In genomic region chr11:22875869-22876473, GRCh38 we compare ENCODE assay signal across 8 cellular contexts. TPM values are rescaled to one million over a fixed set of nuclear protein-coding genes. Genes with fewer than 3 reads are reported as not detected.
DNase-seq lines count a peak whose midpoint lies in the region; ATAC-seq, FAIRE-seq and TF ChIP-seq lines count a peak whose summit lies in the region.

No MANE protein-coding gene starts in this region.

- TF ChIP-seq EP300 in GM12878 (IDR thresholded peaks at IDR 0.05; ENCODE audit: borderline replicate concordance in 1 of 2, control insufficient read depth in 1 of 2, low read depth in 2 of 2, low read length in 2 of 2) = no peak

- peak; percentile 93 for FAIRE-seq in GM12878 (lab: Jason Lieb, UNC)

- H2AFZ ChIP-seq in GM12878 (ENCODE audit: control insufficient read depth, low read depth, low read length) = no peak overlapping the region

- DNase-seq in AG10803 (ENCODE audit: low read depth) = peak; percentile 82
- DNase-seq in NCI-H2029 treated with DMSO at 0.1 percent for 48 hours (lab: John Stamatoyannopoulos, UW) = peak; percentile 89
- DNase-seq in T-helper 9 cell = peak; percentile 45
- peak; percentile 38 for DNase-seq in GM12878 (ENCODE audit: low read depth, low spot score)
- DNase-seq in iPS-NIHi11 (ENCODE audit: low spot score) = peak; percentile 65
- DNase-seq in stimulated activated CD4-positive, alpha-beta T cell treated with anti-CD3 and anti-CD28 coated beads, Interleukin-15, amount 100 ng/mL, for 48 hours (ENCODE audit: low read depth in 2 of 2) = peak; percentile 5 to 51

- no peak overlapping the region for H3K27ac ChIP-seq in GM12878 (ENCODE audit: control insufficient read depth, insufficient read depth)

- no peaks in the 10 kb centered on the region for H3K36me3 ChIP-seq in GM12878 (ENCODE audit: control insufficient read depth in 2 of 2, insufficient read depth in 2 of 2, low read length in 1 of 2)

- H3K4me2 ChIP-seq in GM12878 (ENCODE audit: control insufficient read depth, insufficient read depth) = no peak overlapping the region

- TF ChIP-seq CTCF in AG10803 (conservative IDR thresholded peaks at IDR 0.05; ENCODE audit: low read length) (peak; percentile 75), GM12878 (IDR thresholded peaks at IDR 0.05 in 2 of 3, conservative IDR thresholded peaks at IDR 0.05 in 1 of 3; ENCODE audit: control insufficient read depth in 2 of 3, extremely low read depth in 1 of 3, insufficient read depth in 1 of 3, low read depth in 3 of 3, low read length in 3 of 3) (peak; percentile 54 to 89 (median 68))

- ATAC-seq in GM18868 (IDR thresholded peaks at IDR 0.05; ENCODE audit: unreplicated experiment) (peak; percentile 98), HG03064 (IDR thresholded peaks at IDR 0.05; ENCODE audit: low read depth, unreplicated experiment) (peak; percentile 100), GM12878 (peak; percentile 100)

- peak; percentile 83 for TF ChIP-seq RAD21 in GM12878 (IDR thresholded peaks at IDR 0.05; ENCODE audit: insufficient read depth, low read depth, low read length)

- in situ Hi-C loops in GM12878 (cut with MboI) = no loop called here

- 0% methylated on average over 2 of the region's 2 CpGs for WGBS in GM12878 (ENCODE audit: insufficient coverage, insufficient replicate concordance, low lambda C conversion rate, missing lambda C conversion rate)

- POLR2A ChIA-PET in GM12878 (lab: Charles Lee) = no interaction called here

- CTCF ChIA-PET in GM12878 (lab: Yijun Ruan, JAX) = interaction anchor here (0.7 to 4.4 kb wide), 50 partner anchors 9 to 1510 kb away, joined by 3 to 45 read pairs (median 4); partner anchors contain the start of gene SVIP

- no peak overlapping the region for H3K4me3 ChIP-seq in AG10803 (ENCODE audit: low read length)
- no peak overlapping the region for H3K4me3 ChIP-seq in GM12878

- no peaks in the 10 kb centered on the region for H3K27me3 ChIP-seq in GM12878 (replicated peaks in 1 of 2; ENCODE audit: control insufficient read depth in 2 of 2, insufficient read depth in 2 of 2, low read length in 1 of 2)

- no peaks in the 10 kb centered on the region for H3K4me1 ChIP-seq in GM12878 (ENCODE audit: control insufficient read depth, insufficient read depth, low read length)

- no peaks in the 10 kb centered on the region for H3K79me2 ChIP-seq in GM12878 (ENCODE audit: control insufficient read depth, insufficient read depth, low read length)

- no peaks in the 10 kb centered on the region for H3K9me3 ChIP-seq in GM12878 (replicated peaks; ENCODE audit: control insufficient read depth, insufficient read depth, low read length)

- BruUV-seq in GM12878 (replicated peaks; lab: Mats Ljungman, UMichigan) = no TSS peak

- SMC1A ChIA-PET in GM12878 (lab: Charles Lee; ENCODE audit: uncharacterized antibody, unreplicated experiment) = interaction anchor here (0.7 to 4.0 kb wide), 32 partner anchors 9 to 680 kb away, joined by 3 to 30 read pairs (median 4); partner anchors contain the start of gene SVIP

- TF ChIP-seq POLR2A in GM12878 (IDR thresholded peaks at IDR 0.05; ENCODE audit: low read depth, low read length) = no peak

- no peaks in the 10 kb centered on the region for H4K20me1 ChIP-seq in GM12878 (ENCODE audit: control insufficient read depth, insufficient read depth)

- no peak overlapping the region for H3K9ac ChIP-seq in GM12878 (ENCODE audit: control insufficient read depth, insufficient read depth, low read length)

- RAD21 ChIA-PET in GM12878 (lab: Charles Lee; ENCODE audit: unreplicated experiment) = interaction anchor here (0.5 to 2.5 kb wide), 20 partner anchors 8 to 838 kb away, joined by 3 to 13 read pairs (median 4); partner anchors contain the start of genes CCDC179 and SVIP

- intact Hi-C loops in GM12878 (cut with micrococcal nuclease; ENCODE audit: unreplicated experiment) = loop anchor here (5.0 to 10.0 kb wide), 3 partner anchors 146 to 659 kb away; no protein-coding TSS in a partner anchor

TF ChIP-seq in GM12878, 131 proteins besides CTCF, POLR2A, EP300 and RAD21:
- TF ChIP-seq FOXM1 (IDR thresholded peaks at IDR 0.05; ENCODE audit: low read depth, low read length) (0 out of 2 replicates have a peak, but pooled peaks have one; percentile 35), SMC3 (IDR thresholded peaks at IDR 0.05; ENCODE audit: borderline replicate concordance, low read length) (peak; percentile 60), RUNX3 (IDR thresholded peaks at IDR 0.05; ENCODE audit: low read length) (peak; percentile 8; the same call in 1 of the 2 replicates), CREB1 (IDR thresholded peaks at IDR 0.05; ENCODE audit: low read depth) (no peak), ATF7 (IDR thresholded peaks at IDR 0.05; ENCODE audit: low read depth) (no peak), ZNF24 (IDR thresholded peaks at IDR 0.05) (peak; percentile 13; the same call in 1 of the 2 replicates), PBX3 (IDR thresholded peaks at IDR 0.05; ENCODE audit: insufficient replicate concordance, low read depth, low read length) (no peak)
- TF ChIP-seq, protein P1, sequence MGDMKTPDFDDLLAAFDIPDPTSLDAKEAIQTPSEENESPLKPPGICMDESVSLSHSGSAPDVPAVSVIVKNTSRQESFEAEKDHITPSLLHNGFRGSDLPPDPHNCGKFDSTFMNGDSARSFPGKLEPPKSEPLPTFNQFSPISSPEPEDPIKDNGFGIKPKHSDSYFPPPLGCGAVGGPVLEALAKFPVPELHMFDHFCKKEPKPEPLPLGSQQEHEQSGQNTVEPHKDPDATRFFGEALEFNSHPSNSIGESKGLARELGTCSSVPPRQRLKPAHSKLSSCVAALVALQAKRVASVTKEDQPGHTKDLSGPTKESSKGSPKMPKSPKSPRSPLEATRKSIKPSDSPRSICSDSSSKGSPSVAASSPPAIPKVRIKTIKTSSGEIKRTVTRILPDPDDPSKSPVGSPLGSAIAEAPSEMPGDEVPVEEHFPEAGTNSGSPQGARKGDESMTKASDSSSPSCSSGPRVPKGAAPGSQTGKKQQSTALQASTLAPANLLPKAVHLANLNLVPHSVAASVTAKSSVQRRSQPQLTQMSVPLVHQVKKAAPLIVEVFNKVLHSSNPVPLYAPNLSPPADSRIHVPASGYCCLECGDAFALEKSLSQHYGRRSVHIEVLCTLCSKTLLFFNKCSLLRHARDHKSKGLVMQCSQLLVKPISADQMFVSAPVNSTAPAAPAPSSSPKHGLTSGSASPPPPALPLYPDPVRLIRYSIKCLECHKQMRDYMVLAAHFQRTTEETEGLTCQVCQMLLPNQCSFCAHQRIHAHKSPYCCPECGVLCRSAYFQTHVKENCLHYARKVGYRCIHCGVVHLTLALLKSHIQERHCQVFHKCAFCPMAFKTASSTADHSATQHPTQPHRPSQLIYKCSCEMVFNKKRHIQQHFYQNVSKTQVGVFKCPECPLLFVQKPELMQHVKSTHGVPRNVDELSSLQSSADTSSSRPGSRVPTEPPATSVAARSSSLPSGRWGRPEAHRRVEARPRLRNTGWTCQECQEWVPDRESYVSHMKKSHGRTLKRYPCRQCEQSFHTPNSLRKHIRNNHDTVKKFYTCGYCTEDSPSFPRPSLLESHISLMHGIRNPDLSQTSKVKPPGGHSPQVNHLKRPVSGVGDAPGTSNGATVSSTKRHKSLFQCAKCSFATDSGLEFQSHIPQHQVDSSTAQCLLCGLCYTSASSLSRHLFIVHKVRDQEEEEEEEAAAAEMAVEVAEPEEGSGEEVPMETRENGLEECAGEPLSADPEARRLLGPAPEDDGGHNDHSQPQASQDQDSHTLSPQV (IDR thresholded peaks at IDR 0.05) = peak; percentile 84

RNA-seq across cellular contexts. Expression of gene CCDC179, which starts 15.7 kb away (rescaled TPM):
- not detected in 2 replicates for total RNA-seq in GM12878 (2013; cell fraction: nucleolus; rRNA removed)
- total RNA-seq in GM12878 (2014; rRNA removed) = not detected in 2 replicates
- not detected in 2 replicates for total RNA-seq in GM12878 (2014; rRNA removed; fragmentation: Illumina TruSeq; extraction: Trizol)
- total RNA-seq in GM12878 (2021) = not detected in 2 replicates
- not detected for polyA plus RNA-seq in GM12878 (2011; ENCODE audit: low read depth)
- polyA plus RNA-seq in GM12878 (2011; rRNA removed) = not detected in 2 replicates
- polyA plus RNA-seq in GM12878 (2011; cell fraction: cytosol; rRNA removed) = not detected in 2 replicates
- not detected in 2 replicates for polyA plus RNA-seq in GM12878 (2011; cell fraction: nucleus; rRNA removed)
- not detected in 2 replicates for polyA plus RNA-seq in GM12878 (2012)
- not detected in 2 replicates for polyA plus RNA-seq in GM12878 (2014; fragmentation: Illumina TruSeq; extraction: Trizol)
- polyA plus RNA-seq in GM12878 (2014; fragmentation: Nextera tagmentation; extraction: Ambion mirVana) = not detected
- not detected in 2 replicates for polyA plus RNA-seq in GM12878 (2014; rRNA removed)
- polyA plus RNA-seq in GM12878 (2016; fragmentation: Nextera tagmentation; extraction: Ambion mirVana) = under 1 TPM in 1 of 2 experiments, not detected in 1; 0.16 TPM
- not detected in 2 replicates for polyA minus RNA-seq in GM12878 (2011; rRNA and poly(A)+ RNA removed)
- not detected in 2 replicates for polyA minus RNA-seq in GM12878 (2011; cell fraction: cytosol; rRNA and poly(A)+ RNA removed)
- not detected in 2 replicates for polyA minus RNA-seq in GM12878 (2011; cell fraction: nucleus; rRNA and poly(A)+ RNA removed)

RNA-seq across cellular contexts. Expression of gene SVIP, which starts 46.4 kb away (rescaled TPM):
- total RNA-seq in GM12878 (2013; cell fraction: nucleolus; rRNA removed) = 23.8 and 24.7 TPM in 2 replicates
- total RNA-seq in GM12878 (2014; rRNA removed) (17.8 and 30.1 TPM in 2 replicates), GM12878 (2014; rRNA removed; fragmentation: Illumina TruSeq; extraction: Trizol) (33.1 and 34.3 TPM in 2 replicates), GM12878 (2021) (59.2 and 59.3 TPM in 2 replicates)
- 3.5 TPM for polyA plus RNA-seq in GM12878 (2011; ENCODE audit: low read depth)
- polyA plus RNA-seq in GM12878 (2011; rRNA removed) (51.7 and 88.3 TPM in 2 replicates), GM12878 (2014; fragmentation: Illumina TruSeq; extraction: Trizol) (34.5 and 35.8 TPM in 2 replicates), GM12878 (2014; fragmentation: Nextera tagmentation; extraction: Ambion mirVana) (10 to 100 TPM; 59.0 to 78.0 TPM), GM12878 (2014; rRNA removed) (24.9 and 32.4 TPM in 2 replicates), GM12878 (2016; fragmentation: Nextera tagmentation; extraction: Ambion mirVana) (10 to 100 TPM; 73.9 to 77.9 TPM)
- polyA plus RNA-seq in GM12878 (2011; cell fraction: cytosol; rRNA removed) = 8.2 and 9.3 TPM in 2 replicates
- polyA plus RNA-seq in GM12878 (2011; cell fraction: nucleus; rRNA removed) = 7.5 and 7.8 TPM in 2 replicates
- polyA plus RNA-seq in GM12878 (2012) = 19.7 and 22.8 TPM in 2 replicates
- 4.1 and 7.0 TPM in 2 replicates for polyA minus RNA-seq in GM12878 (2011; rRNA and poly(A)+ RNA removed)
- 2.9 and 4.1 TPM in 2 replicates for polyA minus RNA-seq in GM12878 (2011; cell fraction: cytosol; rRNA and poly(A)+ RNA removed)
- 6.4 and 14.5 TPM in 2 replicates for polyA minus RNA-seq in GM12878 (2011; cell fraction: nucleus; rRNA and poly(A)+ RNA removed)

Comparison
In these comparisons a context has a peak if more than half of its experiments do, and no peak if none do; other contexts are left out.
1. DNase-seq: peak in every context shown above with its lines; median percentile 89 in NCI-H2029 treated with DMSO at 0.1 percent for 48 hours; 82 in AG10803; 65 in iPS-NIHi11; 45 in T-helper 9 cell; 38 in GM12878; 28 in stimulated activated CD4-positive, alpha-beta T cell treated with anti-CD3 and anti-CD28 coated beads, Interleukin-15, amount 100 ng/mL, for 48 hours.